Comparison of ENCODE assay signal across 27 cellular contexts in the genomic region with DNA sequence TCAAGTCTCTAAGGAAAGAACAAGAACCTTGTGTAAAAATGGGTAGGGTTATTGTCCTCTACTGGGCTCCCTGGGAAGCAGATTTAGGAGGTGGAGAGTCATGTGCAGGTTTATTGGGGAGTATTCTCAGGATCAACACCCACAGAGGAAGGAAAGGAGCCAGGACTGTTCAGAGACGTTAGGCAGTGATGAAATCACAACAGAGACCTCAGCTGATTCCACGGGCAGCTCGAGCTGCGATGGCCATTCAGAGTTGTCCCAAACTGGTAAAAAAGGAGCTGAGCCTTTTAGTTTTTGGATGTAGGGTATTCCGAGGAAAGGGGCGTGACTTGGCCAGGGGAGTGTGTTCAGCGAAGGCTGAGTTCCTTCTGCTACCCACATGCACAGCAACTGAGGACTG.
"Had no signal": no experiment of that assay in that cellular context is flagged by ENCODE, and none has a peak within 500 bp of the region (broad histone marks: within the 10 kb centered on the region; RNA-seq: fewer than 3 reads in every experiment).

No MANE protein-coding gene starts in this region.

- H3K4me3 Mint-ChIP-seq: naive thymus-derived CD4-positive, alpha-beta T cell; nephron; stimulated activated naive B cell treated with anti-CD40 and anti-IgM and Interleukin-4, amounts not matched to agents 10 μg/mL and 1 μg/mL and 100 μg/mL, for 72 hours; stimulated activated naive CD8-positive, alpha-beta T cell treated with anti-CD3 and anti-CD28 coated beads, Interleukin-15, Interleukin-2, amounts not matched to agents 100 ng/mL and 50 ng/mL, for 24 hours had no signal

- H3K9me3 ChIP-seq: heart right ventricle, ovary, right lobe of liver, thoracic aorta, tibial nerve, upper lobe of left lung, uterus had no signal

- H3K27ac ChIP-seq: dorsolateral prefrontal cortex, heart right ventricle, ovary, right lobe of liver, thoracic aorta, tibial nerve, upper lobe of left lung, uterus had no signal

- H3K4me1 Mint-ChIP-seq: stimulated activated naive B cell treated with anti-CD40 and anti-IgM and Interleukin-4, amounts not matched to agents 10 μg/mL and 1 μg/mL and 100 μg/mL, for 72 hours had no signal

- DNase-seq: dorsolateral prefrontal cortex; effector CD4-positive, alpha-beta T cell; foreskin melanocyte; glutamatergic neuron; heart right ventricle; hippocampal formation; islet precursor cell; kidney glomerular epithelial cell; left colon; mesendoderm; midbrain; naive thymus-derived CD4-positive, alpha-beta T cell; occipital lobe; ovary; retina; right lobe of liver; small intestine; stimulated activated CD4-positive, alpha-beta T cell treated with anti-CD3 and anti-CD28 coated beads, Interleukin-15, amount 100 ng/mL, for 24 hours; stimulated activated CD4-positive, alpha-beta T cell treated with anti-CD3 and anti-CD28 coated beads, Interleukin-2, amount 100 ng/mL, for 48 hours; stimulated activated naive B cell treated with anti-CD40 and anti-IgM and Interleukin-4, amounts not matched to agents 10 μg/mL and 1 μg/mL and 100 μg/mL, for 72 hours; upper lobe of left lung had no signal

- H3K27me3 ChIP-seq: dorsolateral prefrontal cortex, heart right ventricle, ovary, right lobe of liver, tibial nerve, upper lobe of left lung, uterus had no signal

- H3K4me3 ChIP-seq: dorsolateral prefrontal cortex, heart right ventricle, ovary, right lobe of liver, thoracic aorta, tibial nerve, upper lobe of left lung, uterus had no signal

- H3K36me3 ChIP-seq: heart right ventricle, ovary, right lobe of liver, thoracic aorta, tibial nerve, upper lobe of left lung, uterus had no signal

- H3K9me3 Mint-ChIP-seq: nephron; stimulated activated naive B cell treated with anti-CD40 and anti-IgM and Interleukin-4, amounts not matched to agents 10 μg/mL and 1 μg/mL and 100 μg/mL, for 72 hours; stimulated activated naive CD8-positive, alpha-beta T cell treated with anti-CD3 and anti-CD28 coated beads, Interleukin-15, Interleukin-2, amounts not matched to agents 100 ng/mL and 50 ng/mL, for 24 hours had no signal

- H3K27ac Mint-ChIP-seq: naive thymus-derived CD4-positive, alpha-beta T cell; nephron; stimulated activated naive B cell treated with anti-CD40 and anti-IgM and Interleukin-4, amounts not matched to agents 10 μg/mL and 1 μg/mL and 100 μg/mL, for 72 hours; stimulated activated naive CD8-positive, alpha-beta T cell treated with anti-CD3 and anti-CD28 coated beads, Interleukin-15, Interleukin-2, amounts not matched to agents 100 ng/mL and 50 ng/mL, for 24 hours had no signal

- H3K4me1 ChIP-seq: heart right ventricle, tibial nerve, uterus had no signal

- H3K36me3 Mint-ChIP-seq: naive thymus-derived CD4-positive, alpha-beta T cell; stimulated activated naive B cell treated with anti-CD40 and anti-IgM and Interleukin-4, amounts not matched to agents 10 μg/mL and 1 μg/mL and 100 μg/mL, for 72 hours had no signal

- FAIRE-seq: colon, small intestine had no signal

- ATAC-seq: left colon; naive thymus-derived CD4-positive, alpha-beta T cell; right lobe of liver; stimulated activated naive B cell treated with anti-CD40 and anti-IgM and Interleukin-4, amounts not matched to agents 10 μg/mL and 1 μg/mL and 100 μg/mL, for 72 hours had no signal
